Comparison of ENCODE assay signal across 15 cellular contexts in the genomic region with DNA sequence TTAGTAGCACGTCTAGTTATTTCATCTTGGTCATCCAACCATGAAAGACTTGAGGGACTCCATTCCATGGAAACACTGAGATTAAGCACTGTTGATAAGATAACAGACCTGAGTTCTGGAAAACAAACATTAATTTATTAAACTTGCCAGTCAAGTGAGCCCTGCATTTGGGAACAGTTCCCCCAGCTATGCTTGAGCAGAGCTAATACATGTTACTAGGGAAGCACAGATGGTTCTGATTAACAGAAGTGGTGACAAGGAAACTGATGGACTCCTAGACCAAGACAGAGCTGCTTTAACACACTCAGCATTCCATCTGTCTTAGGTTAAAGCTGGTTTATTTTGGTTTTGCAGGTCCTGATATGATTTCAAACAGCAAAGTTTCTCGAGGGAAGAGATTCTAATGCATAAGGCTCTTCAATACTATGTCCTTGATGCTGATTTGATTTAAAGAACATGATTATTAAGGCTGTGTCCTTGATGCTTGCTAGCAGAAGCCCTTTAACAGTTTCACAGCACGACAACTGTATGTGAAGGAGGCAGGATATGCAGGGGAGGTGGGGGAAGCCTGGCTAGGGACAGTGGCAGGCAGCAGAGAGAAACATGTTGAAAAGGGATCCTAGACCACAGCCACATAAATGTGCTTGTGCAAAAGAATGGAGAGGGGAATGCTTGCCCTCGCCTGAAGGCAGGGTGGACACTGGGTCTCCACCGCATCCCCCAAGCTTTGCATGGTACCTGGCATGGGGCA.
DNase-seq lines count a peak whose midpoint lies in the region; ATAC-seq, FAIRE-seq and TF ChIP-seq lines count a peak whose summit lies in the region.
"Had no signal": no experiment of that assay in that cellular context is flagged by ENCODE, and none has a peak within 500 bp of the region (broad histone marks: within the 10 kb centered on the region; RNA-seq: fewer than 3 reads in every experiment).

No MANE protein-coding gene starts in this region.

- ATAC-seq in HepG2, result no peak
- ATAC-seq: activated naive CD4-positive, alpha-beta T cell treated with anti-CD3 and anti-CD28 coated beads, Interleukin-2, amount 50 U/mL, for 72 hours; gastrocnemius medialis; naive thymus-derived CD4-positive, alpha-beta T cell had no signal

- no peaks in the 10 kb centered on the region for H3K4me1 ChIP-seq in HepG2 (ENCODE audit: insufficient read depth, low read length)
- H3K4me1 ChIP-seq: gastrocnemius medialis, HAP-1 had no signal

- BruUV-seq in HepG2 (replicated peaks; lab: Mats Ljungman, UMichigan), result no TSS peak

- H3K9me3 ChIP-seq in HepG2 (ENCODE audit: low read length), result no peaks in the 10 kb centered on the region
- H3K9me3 ChIP-seq: gastrocnemius medialis, HAP-1 had no signal

- H3K4me3 ChIP-seq in HFF-Myc (replicated peaks; ENCODE audit: low read depth, low read length) (no peak overlapping the region), choroid plexus epithelial cell (ENCODE audit: low read depth, low read length) (no peak overlapping the region), HepG2 (replicated peaks in 1 of 3; ENCODE audit: insufficient read depth in 1 of 3, low read depth in 2 of 3, low read length in 3 of 3) (no peak overlapping the region)
- H3K4me3 ChIP-seq: gastrocnemius medialis, HAP-1 had no signal

- no peak overlapping the region for H3K27ac ChIP-seq in HepG2 (ENCODE audit: extremely low read length, insufficient read depth, low read length)
- H3K27ac ChIP-seq: gastrocnemius medialis, KMS-11 had no signal

- in situ Hi-C loops in HepG2 (cut with HindIII; ENCODE audit: extremely low pct_ligation_motif_present, low pct_unique_long_range_greater_than_20kb), result no loop called here

- intact Hi-C loops in HepG2 (cut with micrococcal nuclease; ENCODE audit: unreplicated experiment), result no loop called here

- no peaks in the 10 kb centered on the region for H4K20me1 ChIP-seq in HepG2 (ENCODE audit: insufficient read depth, low read length)

- no peak for TF ChIP-seq RAD21 in HepG2 (CRISPR knock-in tag; IDR thresholded peaks at IDR 0.05)

- CTCF ChIA-PET in HepG2 (lab: Yijun Ruan, JAX; ENCODE audit: low intra/inter-chr PET ratio, low total read pairs), result no interaction called here

- FAIRE-seq in HepG2 (lab: Jason Lieb, UNC), result no peak

- TF ChIP-seq EP300 in HepG2 (IDR thresholded peaks at IDR 0.05; ENCODE audit: low read depth in 2 of 2, low read length in 2 of 2) (no peak), HepG2 (CRISPR knock-in tag; IDR thresholded peaks at IDR 0.05; ENCODE audit: borderline replicate concordance) (no peak)

- WGBS in HepG2 (ENCODE audit: low lambda C conversion rate), result 1% methylated on average over 5 of the region's 5 CpGs

- H3K79me2 ChIP-seq in HepG2 (ENCODE audit: insufficient read depth, low read length), result no peaks in the 10 kb centered on the region

- TF ChIP-seq CTCF in HFF-Myc (IDR thresholded peaks at IDR 0.05; ENCODE audit: low read depth, low read length, missing control alignments) (no peak), choroid plexus epithelial cell (conservative IDR thresholded peaks at IDR 0.05; ENCODE audit: low read depth, low read length) (no peak), HepG2 (CRISPR knock-in tag; IDR thresholded peaks at IDR 0.05) (no peak)

- POLR2A ChIA-PET in HepG2 (lab: Yijun Ruan, JAX), result no interaction called here

- peak; percentile 75 for DNase-seq in AG20443 (ENCODE audit: low spot score)
- DNase-seq in HFF-Myc (ENCODE audit: extremely low read depth, low read depth), result peak; percentile 91
- DNase-seq in choroid plexus epithelial cell (ENCODE audit: low read depth), result peak; percentile 73
- DNase-seq in left kidney (ENCODE audit: low read depth, low spot score), result peak; percentile 48
- no peak for DNase-seq in NCI-H748 treated with DMSO at 0.1 percent for 48 hours (lab: John Stamatoyannopoulos, UW)
- no peak for DNase-seq in NCI-H526 (lab: John Stamatoyannopoulos, UW)
- no peak for DNase-seq in HepG2 (ENCODE audit: low spot score)
- DNase-seq in effector CD8-positive, alpha-beta T cell (lab: John Stamatoyannopoulos, UW), result no peak
- DNase-seq: dermis blood vessel endothelial cell; gastrocnemius medialis; kidney glomerular epithelial cell; naive thymus-derived CD4-positive, alpha-beta T cell had no signal

- no peak overlapping the region for H2AFZ ChIP-seq in HepG2 (ENCODE audit: low read length)

- no peak overlapping the region for H3K4me2 ChIP-seq in HepG2 (ENCODE audit: low read depth, low read length)
- H3K4me2 ChIP-seq: KMS-11 had no signal

- no peak overlapping the region for H3K9ac ChIP-seq in HepG2 (ENCODE audit: insufficient read depth, low read depth, low read length)
- H3K9ac ChIP-seq: KMS-11 had no signal

- no peaks in the 10 kb centered on the region for H3K36me3 ChIP-seq in HepG2 (replicated peaks in 1 of 2; ENCODE audit: control insufficient read depth in 1 of 2, insufficient read depth in 2 of 2, low read length in 2 of 2)
- H3K36me3 ChIP-seq: gastrocnemius medialis, HAP-1 had no signal

- no peaks in the 10 kb centered on the region for H3K27me3 ChIP-seq in HepG2 (ENCODE audit: control insufficient read depth in 1 of 2, insufficient read depth in 2 of 2, low read length in 2 of 2)
- H3K27me3 ChIP-seq: gastrocnemius medialis had no signal

- no peak for TF ChIP-seq POLR2A in HepG2 (IDR thresholded peaks at IDR 0.05; ENCODE audit: insufficient read depth in 1 of 2, low read depth in 2 of 2, low read length in 2 of 2)

TF ChIP-seq in HepG2, 621 proteins besides CTCF, POLR2A, EP300 and RAD21 (continues in another document):
- TF ChIP-seq, protein P1, sequence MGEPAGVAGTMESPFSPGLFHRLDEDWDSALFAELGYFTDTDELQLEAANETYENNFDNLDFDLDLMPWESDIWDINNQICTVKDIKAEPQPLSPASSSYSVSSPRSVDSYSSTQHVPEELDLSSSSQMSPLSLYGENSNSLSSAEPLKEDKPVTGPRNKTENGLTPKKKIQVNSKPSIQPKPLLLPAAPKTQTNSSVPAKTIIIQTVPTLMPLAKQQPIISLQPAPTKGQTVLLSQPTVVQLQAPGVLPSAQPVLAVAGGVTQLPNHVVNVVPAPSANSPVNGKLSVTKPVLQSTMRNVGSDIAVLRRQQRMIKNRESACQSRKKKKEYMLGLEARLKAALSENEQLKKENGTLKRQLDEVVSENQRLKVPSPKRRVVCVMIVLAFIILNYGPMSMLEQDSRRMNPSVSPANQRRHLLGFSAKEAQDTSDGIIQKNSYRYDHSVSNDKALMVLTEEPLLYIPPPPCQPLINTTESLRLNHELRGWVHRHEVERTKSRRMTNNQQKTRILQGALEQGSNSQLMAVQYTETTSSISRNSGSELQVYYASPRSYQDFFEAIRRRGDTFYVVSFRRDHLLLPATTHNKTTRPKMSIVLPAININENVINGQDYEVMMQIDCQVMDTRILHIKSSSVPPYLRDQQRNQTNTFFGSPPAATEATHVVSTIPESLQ (CRISPR knock-in tag; conservative IDR thresholded peaks at IDR 0.05), result no peak
- TF ChIP-seq, protein P2, sequence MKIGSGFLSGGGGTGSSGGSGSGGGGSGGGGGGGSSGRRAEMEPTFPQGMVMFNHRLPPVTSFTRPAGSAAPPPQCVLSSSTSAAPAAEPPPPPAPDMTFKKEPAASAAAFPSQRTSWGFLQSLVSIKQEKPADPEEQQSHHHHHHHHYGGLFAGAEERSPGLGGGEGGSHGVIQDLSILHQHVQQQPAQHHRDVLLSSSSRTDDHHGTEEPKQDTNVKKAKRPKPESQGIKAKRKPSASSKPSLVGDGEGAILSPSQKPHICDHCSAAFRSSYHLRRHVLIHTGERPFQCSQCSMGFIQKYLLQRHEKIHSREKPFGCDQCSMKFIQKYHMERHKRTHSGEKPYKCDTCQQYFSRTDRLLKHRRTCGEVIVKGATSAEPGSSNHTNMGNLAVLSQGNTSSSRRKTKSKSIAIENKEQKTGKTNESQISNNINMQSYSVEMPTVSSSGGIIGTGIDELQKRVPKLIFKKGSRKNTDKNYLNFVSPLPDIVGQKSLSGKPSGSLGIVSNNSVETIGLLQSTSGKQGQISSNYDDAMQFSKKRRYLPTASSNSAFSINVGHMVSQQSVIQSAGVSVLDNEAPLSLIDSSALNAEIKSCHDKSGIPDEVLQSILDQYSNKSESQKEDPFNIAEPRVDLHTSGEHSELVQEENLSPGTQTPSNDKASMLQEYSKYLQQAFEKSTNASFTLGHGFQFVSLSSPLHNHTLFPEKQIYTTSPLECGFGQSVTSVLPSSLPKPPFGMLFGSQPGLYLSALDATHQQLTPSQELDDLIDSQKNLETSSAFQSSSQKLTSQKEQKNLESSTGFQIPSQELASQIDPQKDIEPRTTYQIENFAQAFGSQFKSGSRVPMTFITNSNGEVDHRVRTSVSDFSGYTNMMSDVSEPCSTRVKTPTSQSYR (CRISPR knock-in tag; IDR thresholded peaks at IDR 0.05; ENCODE audit: borderline replicate concordance), result no peak
- no peak for TF ChIP-seq ATF5 (CRISPR knock-in tag; IDR thresholded peaks at IDR 0.05; ENCODE audit: low read depth)

Comparison
In these comparisons a context has a peak if more than half of its experiments do, and no peak if none do; other contexts are left out.
1. DNase-seq: peak in AG20443 (single experiment), HFF-Myc (single experiment), choroid plexus epithelial cell (single experiment) and left kidney (single experiment); none in NCI-H748 treated with DMSO at 0.1 percent for 48 hours (single experiment), NCI-H526 (0 of 2), HepG2 (single experiment) and effector CD8-positive, alpha-beta T cell (single experiment).